In genomic region chr3:16402451-16402850, GRCh38 we compare ENCODE assay signal across 16 cellular contexts.
A peak's percentile ranks its signal among the peaks of the same experiment; 100 is the strongest.
DNase-seq lines count a peak whose midpoint lies in the region; ATAC-seq and TF ChIP-seq lines count a peak whose summit lies in the region.
"Had no signal": no experiment of that assay in that cellular context is flagged by ENCODE, and none has a peak within 500 bp of the region (broad histone marks: within the 10 kb centered on the region; RNA-seq: fewer than 3 reads in every experiment).

No MANE protein-coding gene starts in this region.

- TF ChIP-seq POLR2A in GM18505 (IDR thresholded peaks at IDR 0.05; ENCODE audit: borderline replicate concordance, extremely low read depth, insufficient read depth, insufficient read length), result no peak

- H3K27ac ChIP-seq in Karpas-422 (ENCODE audit: low read length), result peak overlapping the region; percentile 46
- H3K27ac ChIP-seq in mammary epithelial cell (ENCODE audit: insufficient read depth, low read depth, low read length), result no peak overlapping the region
- H3K27ac ChIP-seq in mesenchymal stem cell (ENCODE audit: low read length, poor library complexity, severe bottlenecking), result no peak overlapping the region
- H3K27ac ChIP-seq in coronary artery, result no peak overlapping the region
- H3K27ac ChIP-seq: C4-2B had no signal

- H3K4me1 Mint-ChIP-seq in CD14-positive monocyte, result peaks cover 19% of the 10 kb centered on the region

- H3K23ac ChIP-seq in mesenchymal stem cell (ENCODE audit: low read length in 2 of 2), result no peak overlapping the region

- peak overlapping the region in 1 of 2 experiments; percentile 12 for H3K18ac ChIP-seq in mesenchymal stem cell (ENCODE audit: low read depth in 1 of 2, low read length in 2 of 2)

- peak overlapping the region in 1 of 2 experiments; percentile 65 for H2BK12ac ChIP-seq in mesenchymal stem cell (ENCODE audit: low read length in 2 of 2)

- peaks cover 88% of the 10 kb centered on the region for H3K79me2 ChIP-seq in Karpas-422 (ENCODE audit: low read length)
- no peaks in the 10 kb centered on the region for H3K79me2 ChIP-seq in mammary epithelial cell (ENCODE audit: insufficient read depth, low read length)

- no peak overlapping the region for H3K4ac ChIP-seq in mesenchymal stem cell (ENCODE audit: low read depth in 1 of 2, low read length in 2 of 2)

- H3K4me3 ChIP-seq in Karpas-422 (ENCODE audit: low read length) (no peak overlapping the region), mammary epithelial cell (replicated peaks in 1 of 3; ENCODE audit: insufficient read depth in 1 of 3, low read depth in 2 of 3, low read length in 3 of 3) (no peak overlapping the region), mesenchymal stem cell (ENCODE audit: insufficient read depth in 1 of 2, low read depth in 1 of 2, low read length in 2 of 2) (peak overlapping the region in 1 of 2 experiments; percentile 49), coronary artery (no peak overlapping the region)

- no peaks in the 10 kb centered on the region for H3K9me2 ChIP-seq in Karpas-422 (replicated peaks; ENCODE audit: insufficient read depth, low read length)

- H3K27me3 ChIP-seq in Karpas-422 (ENCODE audit: low read length), result no peaks in the 10 kb centered on the region
- H3K27me3 ChIP-seq in mammary epithelial cell (ENCODE audit: insufficient read depth, low read length), result no peaks in the 10 kb centered on the region
- no peaks in the 10 kb centered on the region for H3K27me3 ChIP-seq in mesenchymal stem cell (ENCODE audit: control insufficient read depth in 1 of 2, insufficient read depth in 1 of 2, low read length in 2 of 2)

- H2AK5ac ChIP-seq in mesenchymal stem cell (ENCODE audit: low read length, severe bottlenecking), result no peak overlapping the region

- H3K4me3 Mint-ChIP-seq in CD14-positive monocyte, result no peak overlapping the region
- H3K4me3 Mint-ChIP-seq: activated naive CD4-positive, alpha-beta T cell treated with anti-CD3 and anti-CD28 coated beads, Interleukin-2, amount 10 ng/mL, durations not matched to agents 7 days and 5 days had no signal

- H3K36me3 ChIP-seq in Karpas-422 (ENCODE audit: insufficient read depth, low read length) (peaks cover 63% of the 10 kb centered on the region), mammary epithelial cell (ENCODE audit: insufficient read depth, low read length) (no peaks in the 10 kb centered on the region), mesenchymal stem cell (ENCODE audit: control insufficient read depth in 1 of 2, insufficient read depth in 2 of 2, low read depth in 1 of 2, low read length in 2 of 2) (peaks cover 5 to 16% of the 10 kb centered on the region in 2 experiments)

- intact Hi-C loops in CD14-positive monocyte (cut with micrococcal nuclease) (no loop called here), mammary epithelial cell (cut with micrococcal nuclease) (no loop called here)

- H2BK120ac ChIP-seq in mesenchymal stem cell (ENCODE audit: low read depth, low read length), result no peak overlapping the region

- H3K9me3 ChIP-seq in Karpas-422 (ENCODE audit: low read length), result no peaks in the 10 kb centered on the region
- H3K9me3 ChIP-seq in mammary epithelial cell (replicated peaks; ENCODE audit: insufficient read depth, low read length), result no peaks in the 10 kb centered on the region
- H3K9me3 ChIP-seq in mesenchymal stem cell (ENCODE audit: control insufficient read depth, low read length), result no peaks in the 10 kb centered on the region

- H4K8ac ChIP-seq in mesenchymal stem cell (ENCODE audit: low read length), result no peak overlapping the region

- peaks cover 0 to 7% (median 1%) of the 10 kb centered on the region in 3 donors for H3K27me3 Mint-ChIP-seq in CD14-positive monocyte (ENCODE audit: low read depth in 3 of 3)
- H3K27me3 Mint-ChIP-seq: activated naive CD4-positive, alpha-beta T cell treated with anti-CD3 and anti-CD28 coated beads, Interleukin-2, amount 10 ng/mL, durations not matched to agents 7 days and 5 days had no signal

- DNase-seq in CD14-positive monocyte (ENCODE audit: low spot score) (no peak), Karpas-422 (no peak), mammary epithelial cell (peak; percentile 77), mesenchymal stem cell (peak; percentile 62), NCI-H1048 (lab: John Stamatoyannopoulos, UW) (no peak), coronary artery (ENCODE audit: low spot score) (no peak), middle frontal gyrus (ENCODE audit: extremely low spot score, low spot score) (no peak)
- DNase-seq: activated naive CD4-positive, alpha-beta T cell treated with anti-CD3 and anti-CD28 coated beads, Interleukin-2, amount 10 ng/mL, durations not matched to agents 7 days and 5 days; cortex of kidney; NCI-H1417 treated with DMSO at 0.1 percent for 48 hours; NCI-H69; Right ventricle myocardium superior; stimulated activated CD4-positive, alpha-beta T cell treated with anti-CD3 and anti-CD28 coated beads, Interleukin-4, amount 100 ng/mL, for 4 hours; stimulated activated naive CD4-positive, alpha-beta T cell treated with Interleukin-2 at 50 U/mL for 16 hours had no signal

- H2BK15ac ChIP-seq in mesenchymal stem cell (ENCODE audit: low read depth, poor library complexity, severe bottlenecking), result no peak overlapping the region

- H3K27ac Mint-ChIP-seq in CD14-positive monocyte, result peak overlapping the region in 5 of 7 donors; percentile 20 to 64 (median 41)
- H3K27ac Mint-ChIP-seq: activated naive CD4-positive, alpha-beta T cell treated with anti-CD3 and anti-CD28 coated beads, Interleukin-2, amount 10 ng/mL, durations not matched to agents 7 days and 5 days had no signal

- H3K36me3 Mint-ChIP-seq in CD14-positive monocyte, result peaks cover 22 to 26% of the 10 kb centered on the region in 2 donors

- dilution Hi-C loops in mammary epithelial cell (cut with HindIII; ENCODE audit: low sequenced_read_pairs), result no loop called here

- no TSS peak for BruUV-seq in mammary epithelial cell (replicated peaks; lab: Mats Ljungman, UMichigan)

- H3K4me1 ChIP-seq in Karpas-422 (ENCODE audit: low read length) (peaks cover 38% of the 10 kb centered on the region), mammary epithelial cell (ENCODE audit: insufficient read depth, low read length) (no peaks in the 10 kb centered on the region), mesenchymal stem cell (ENCODE audit: control insufficient read depth, insufficient read depth, low read depth, low read length) (peaks cover 35% of the 10 kb centered on the region)

- no peak overlapping the region for H2BK5ac ChIP-seq in mesenchymal stem cell (ENCODE audit: low read depth, low read length, poor library complexity, severe bottlenecking)

- H4K91ac ChIP-seq in mesenchymal stem cell (ENCODE audit: low read length), result no peak overlapping the region

- H3K14ac ChIP-seq in mesenchymal stem cell (ENCODE audit: low read length in 2 of 2), result no peak overlapping the region

- WGBS in mammary epithelial cell (ENCODE audit: low coverage, missing lambda C conversion rate), result 93% methylated on average over 6 of the region's 6 CpGs
- over 99% methylated on average over 6 of the region's 6 CpGs for whole genome bisulfite sequencing in mesenchymal stem cell

- in situ Hi-C loops in mammary epithelial cell (cut with MboI; ENCODE audit: low sequenced_read_pairs in 2 of 2), result no loop called here

- no peak for ATAC-seq in GM18505 (IDR thresholded peaks at IDR 0.05; ENCODE audit: unreplicated experiment)

- H4K20me1 ChIP-seq in Karpas-422 (ENCODE audit: insufficient read depth, low read depth, low read length), result peaks cover 7% of the 10 kb centered on the region; the same call in 1 of the 2 replicates
- H4K20me1 ChIP-seq in mammary epithelial cell (ENCODE audit: insufficient read depth, low read length), result no peaks in the 10 kb centered on the region

- CTCF ChIA-PET in mammary epithelial cell (lab: Charles Lee; ENCODE audit: low non-redundant PET), result no interaction called here

- H2AFZ ChIP-seq in Karpas-422 (ENCODE audit: low read length) (no peak overlapping the region), mammary epithelial cell (ENCODE audit: low read depth, low read length) (no peak overlapping the region), mesenchymal stem cell (ENCODE audit: low read depth, low read length) (no peak overlapping the region)

- H3K4me2 ChIP-seq in Karpas-422 (ENCODE audit: low read depth, low read length, poor library complexity, severe bottlenecking), result no peak overlapping the region
- no peak overlapping the region for H3K4me2 ChIP-seq in mammary epithelial cell (ENCODE audit: insufficient read depth, low read depth, low read length)
- H3K4me2 ChIP-seq in mesenchymal stem cell (ENCODE audit: low read length, poor library complexity, severe bottlenecking), result no peak overlapping the region

- H3K79me1 ChIP-seq in mesenchymal stem cell (replicated peaks; ENCODE audit: low read length, poor library complexity, severe bottlenecking), result peaks cover 37% of the 10 kb centered on the region

- H3K9ac ChIP-seq in Karpas-422 (ENCODE audit: low read length) (no peak overlapping the region), mammary epithelial cell (ENCODE audit: insufficient read depth, low read length) (no peak overlapping the region), mesenchymal stem cell (ENCODE audit: low read length) (no peak overlapping the region)

- no peak for TF ChIP-seq CTCF in CD14-positive monocyte (IDR thresholded peaks at IDR 0.05)
- no peak for TF ChIP-seq CTCF in mammary epithelial cell (conservative IDR thresholded peaks at IDR 0.05 in 1 of 2, IDR thresholded peaks at IDR 0.05 in 1 of 2; ENCODE audit: extremely low read depth in 1 of 2, insufficient read depth in 1 of 2, low read depth in 1 of 2, low read length in 2 of 2)
- no peak for TF ChIP-seq CTCF in coronary artery (IDR thresholded peaks at IDR 0.05)

- H3K9me3 Mint-ChIP-seq in CD14-positive monocyte, result peaks cover 0 to 5% (median 0%) of the 10 kb centered on the region in 7 donors
- H3K9me3 Mint-ChIP-seq: activated naive CD4-positive, alpha-beta T cell treated with anti-CD3 and anti-CD28 coated beads, Interleukin-2, amount 10 ng/mL, durations not matched to agents 7 days and 5 days had no signal

Comparison
In these comparisons a context has a peak if more than half of its experiments do, and no peak if none do; other contexts are left out.
1. DNase-seq: peak in mammary epithelial cell (single experiment) and mesenchymal stem cell (single experiment); none in CD14-positive monocyte (single experiment), Karpas-422 (single experiment), NCI-H1048 (single experiment), coronary artery (single experiment) and middle frontal gyrus (single experiment).